14 cellular contexts compared by ENCODE assay signal in the genomic region with DNA sequence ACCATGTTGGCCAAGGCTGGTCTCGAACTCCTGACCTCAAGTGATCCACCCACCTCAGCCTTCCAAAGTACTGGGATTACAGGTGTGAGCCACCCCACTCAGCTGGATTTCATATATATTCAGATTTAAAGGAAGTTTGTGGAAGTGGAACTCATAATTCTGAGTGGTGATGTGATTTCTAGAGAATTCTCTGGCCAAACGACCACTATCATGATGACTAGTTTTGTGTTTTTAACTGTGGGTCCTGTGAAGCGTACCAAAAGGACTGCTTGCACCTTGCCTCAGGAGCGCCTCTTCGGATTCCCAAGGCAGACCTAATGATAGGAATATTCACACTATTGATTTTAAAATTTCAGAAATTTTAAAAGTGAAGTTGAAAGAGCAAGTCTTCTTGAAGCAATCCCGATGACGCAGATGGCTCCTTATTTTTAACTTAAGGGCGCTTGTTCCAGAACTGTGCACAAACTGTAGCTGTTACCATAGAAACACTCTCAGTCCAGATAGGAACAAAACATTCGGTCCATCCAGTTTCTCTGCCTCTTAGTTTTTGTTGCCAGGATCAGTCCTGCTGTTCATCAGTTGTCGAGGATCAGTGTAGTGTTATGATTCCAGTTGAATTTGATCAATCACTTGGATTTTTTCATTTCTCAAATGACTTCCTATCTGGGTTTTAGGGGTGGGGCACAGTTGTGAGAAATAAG. TPM values are rescaled to one million over a fixed set of nuclear protein-coding genes. Genes with fewer than 3 reads are reported as not detected.
DNase-seq lines count a peak whose midpoint lies in the region; ATAC-seq, FAIRE-seq and TF ChIP-seq lines count a peak whose summit lies in the region.
"Had no signal": no experiment of that assay in that cellular context is flagged by ENCODE, and none has a peak within 500 bp of the region (broad histone marks: within the 10 kb centered on the region; RNA-seq: fewer than 3 reads in every experiment).

No MANE protein-coding gene starts in this region.

- peaks cover 13% of the 10 kb centered on the region for H3K36me3 ChIP-seq in muscle layer of colon (ENCODE audit: insufficient read depth, low read length)
- H3K36me3 ChIP-seq in uterus: no peaks in the 10 kb centered on the region
- H3K36me3 ChIP-seq in HepG2 (replicated peaks in 1 of 2; ENCODE audit: control insufficient read depth in 1 of 2, insufficient read depth in 2 of 2, low read length in 2 of 2): no peaks in the 10 kb centered on the region

- TF ChIP-seq RAD21 in HepG2 (CRISPR knock-in tag; IDR thresholded peaks at IDR 0.05): no peak

- no peak for DNase-seq in activated CD4-positive, alpha-beta T cell treated with anti-CD3 and anti-CD28 coated beads, Interleukin-2, amount 10 ng/mL, durations not matched to agents 7 days and 5 days
- no peak for DNase-seq in activated CD4-positive, alpha-beta T cell treated with anti-CD3 and anti-CD28 coated beads, Interleukin-2, amount 10 ng/mL, durations not matched to agents 24 days and 14 days
- peak; percentile 56 for DNase-seq in fibroblast of gingiva (ENCODE audit: low read depth)
- DNase-seq in uterus: no peak
- DNase-seq in HepG2 (ENCODE audit: low spot score): no peak
- no peak for DNase-seq in SIG-M5 treated with dmso at 0.1 percent for 504 hours (lab: John Stamatoyannopoulos, UW; ENCODE audit: unreplicated experiment)
- DNase-seq in RWPE1 (ENCODE audit: low spot score): no peak
- DNase-seq: 8988T; effector memory CD4-positive, alpha-beta T cell; Karpas-422; NCI-H2081 had no signal

- H3K9me3 ChIP-seq in muscle layer of colon (ENCODE audit: low read length) (no peaks in the 10 kb centered on the region), uterus (no peaks in the 10 kb centered on the region), HepG2 (ENCODE audit: low read length) (no peaks in the 10 kb centered on the region)

- H3K4me3 ChIP-seq in muscle layer of colon (ENCODE audit: low read depth in 1 of 2, low read length in 2 of 2): no peak overlapping the region
- no peak overlapping the region for H3K4me3 ChIP-seq in uterus
- H3K4me3 ChIP-seq in HepG2 (replicated peaks in 1 of 3; ENCODE audit: insufficient read depth in 1 of 3, low read depth in 2 of 3, low read length in 3 of 3): no peak overlapping the region
- H3K4me3 ChIP-seq: hepatocyte had no signal

- no peak for FAIRE-seq in HepG2 (lab: Jason Lieb, UNC)

- no peak for TF ChIP-seq POLR2A in uterus (IDR thresholded peaks at IDR 0.05)
- no peak for TF ChIP-seq POLR2A in HepG2 (IDR thresholded peaks at IDR 0.05; ENCODE audit: insufficient read depth in 1 of 2, low read depth in 2 of 2, low read length in 2 of 2)

- intact Hi-C loops in activated CD4-positive, alpha-beta T cell treated with anti-CD3 and anti-CD28 coated beads, Interleukin-2, amount 10 ng/mL, durations not matched to agents 24 days and 14 days (cut with micrococcal nuclease): no loop called here
- intact Hi-C loops in uterus (cut with DNase I; ENCODE audit: low total_unique reads): no loop called here
- intact Hi-C loops in HepG2 (cut with micrococcal nuclease; ENCODE audit: unreplicated experiment): loop anchor here (5.0 kb wide), 1 partner anchor 108 kb away; no protein-coding TSS in a partner anchor

- H3K27me3 ChIP-seq in muscle layer of colon (ENCODE audit: control insufficient read depth in 1 of 2, insufficient read depth in 2 of 2, low read length in 2 of 2): no peaks in the 10 kb centered on the region
- H3K27me3 ChIP-seq in uterus: no peaks in the 10 kb centered on the region
- H3K27me3 ChIP-seq in HepG2 (ENCODE audit: control insufficient read depth in 1 of 2, insufficient read depth in 2 of 2, low read length in 2 of 2): no peaks in the 10 kb centered on the region
- H3K27me3 ChIP-seq: hepatocyte had no signal

- TF ChIP-seq CTCF in uterus (IDR thresholded peaks at IDR 0.05) (no peak), HepG2 (CRISPR knock-in tag; IDR thresholded peaks at IDR 0.05) (no peak), RWPE1 (conservative IDR thresholded peaks at IDR 0.05; ENCODE audit: low read depth) (no peak)

- CTCF ChIA-PET in activated CD4-positive, alpha-beta T cell treated with anti-CD3 and anti-CD28 coated beads, Interleukin-2, amount 10 ng/mL, durations not matched to agents 7 days and 5 days (lab: Charles Lee): interaction anchor here (1.1 to 1.7 kb wide), 2 partner anchors 13 to 15 kb away, joined by 3 to 8 read pairs; no protein-coding TSS in a partner anchor
- CTCF ChIA-PET in HepG2 (lab: Yijun Ruan, JAX; ENCODE audit: low intra/inter-chr PET ratio, low total read pairs): no interaction called here
- CTCF ChIA-PET in RWPE1 (lab: Yijun Ruan, JAX): no interaction called here

- no peak for ATAC-seq in HepG2

- H3K27ac Mint-ChIP-seq in activated CD4-positive, alpha-beta T cell treated with anti-CD3 and anti-CD28 coated beads, Interleukin-2, amount 10 ng/mL, durations not matched to agents 7 days and 5 days: peak overlapping the region; percentile 9
- H3K27ac Mint-ChIP-seq in activated CD4-positive, alpha-beta T cell treated with anti-CD3 and anti-CD28 coated beads, Interleukin-2, amount 10 ng/mL, durations not matched to agents 24 days and 14 days: no peak overlapping the region
- H3K27ac Mint-ChIP-seq: T-helper 1 cell treated with Interleukin-12 subunit alpha and Interleukin-12 subunit beta and Interleukin-4 antibody, amounts not matched to agents 30 μg/mL and 1 μg/mL, for 36 hours had no signal

- H3K4me1 ChIP-seq in muscle layer of colon (ENCODE audit: insufficient read depth, low read length): peaks cover 32% of the 10 kb centered on the region
- no peaks in the 10 kb centered on the region for H3K4me1 ChIP-seq in uterus
- peaks cover 23% of the 10 kb centered on the region for H3K4me1 ChIP-seq in HepG2 (ENCODE audit: insufficient read depth, low read length)

- H3K4me1 Mint-ChIP-seq in activated CD4-positive, alpha-beta T cell treated with anti-CD3 and anti-CD28 coated beads, Interleukin-2, amount 10 ng/mL, durations not matched to agents 7 days and 5 days: peaks cover 38% of the 10 kb centered on the region
- peaks cover 28% of the 10 kb centered on the region for H3K4me1 Mint-ChIP-seq in activated CD4-positive, alpha-beta T cell treated with anti-CD3 and anti-CD28 coated beads, Interleukin-2, amount 10 ng/mL, durations not matched to agents 24 days and 14 days

- BruUV-seq in HepG2 (replicated peaks; lab: Mats Ljungman, UMichigan): no TSS peak

- no peaks in the 10 kb centered on the region for H3K79me2 ChIP-seq in HepG2 (ENCODE audit: insufficient read depth, low read length)
- H3K79me2 ChIP-seq: hepatocyte had no signal

- H4K20me1 ChIP-seq in HepG2 (ENCODE audit: insufficient read depth, low read length): no peaks in the 10 kb centered on the region

- in situ Hi-C loops in HepG2 (cut with HindIII; ENCODE audit: extremely low pct_ligation_motif_present, low pct_unique_long_range_greater_than_20kb): loop anchor here (10.0 kb wide), 1 partner anchor 220 kb away; no protein-coding TSS in a partner anchor

- no peak for TF ChIP-seq EP300 in HepG2 (IDR thresholded peaks at IDR 0.05; ENCODE audit: low read depth in 2 of 2, low read length in 2 of 2)
- no peak for TF ChIP-seq EP300 in HepG2 (CRISPR knock-in tag; IDR thresholded peaks at IDR 0.05; ENCODE audit: borderline replicate concordance)

- H3K36me3 Mint-ChIP-seq in activated CD4-positive, alpha-beta T cell treated with anti-CD3 and anti-CD28 coated beads, Interleukin-2, amount 10 ng/mL, durations not matched to agents 7 days and 5 days (ENCODE audit: low read depth): peaks cover 10% of the 10 kb centered on the region
- peaks cover 22% of the 10 kb centered on the region for H3K36me3 Mint-ChIP-seq in activated CD4-positive, alpha-beta T cell treated with anti-CD3 and anti-CD28 coated beads, Interleukin-2, amount 10 ng/mL, durations not matched to agents 24 days and 14 days (ENCODE audit: low read depth)

- no peak overlapping the region for H3K4me3 Mint-ChIP-seq in activated CD4-positive, alpha-beta T cell treated with anti-CD3 and anti-CD28 coated beads, Interleukin-2, amount 10 ng/mL, durations not matched to agents 7 days and 5 days
- no peak overlapping the region for H3K4me3 Mint-ChIP-seq in activated CD4-positive, alpha-beta T cell treated with anti-CD3 and anti-CD28 coated beads, Interleukin-2, amount 10 ng/mL, durations not matched to agents 24 days and 14 days
- H3K4me3 Mint-ChIP-seq: T-helper 1 cell treated with Interleukin-12 subunit alpha and Interleukin-12 subunit beta and Interleukin-4 antibody, amounts not matched to agents 30 μg/mL and 1 μg/mL, for 36 hours had no signal

- H3K9ac ChIP-seq in muscle layer of colon (ENCODE audit: low read length) (no peak overlapping the region), HepG2 (ENCODE audit: insufficient read depth, low read depth, low read length) (no peak overlapping the region)

- WGBS in HepG2 (ENCODE audit: low lambda C conversion rate): over 99% methylated on average over 9 of the region's 10 CpGs

- POLR2A ChIA-PET in activated CD4-positive, alpha-beta T cell treated with anti-CD3 and anti-CD28 coated beads, Interleukin-2, amount 10 ng/mL, durations not matched to agents 7 days and 5 days (lab: Charles Lee): no interaction called here
- POLR2A ChIA-PET in HepG2 (lab: Yijun Ruan, JAX): no interaction called here
- POLR2A ChIA-PET in RWPE1 (lab: Yijun Ruan, JAX; ENCODE audit: low non-redundant PET): no interaction called here

- no peaks in the 10 kb centered on the region for H3K27me3 Mint-ChIP-seq in activated CD4-positive, alpha-beta T cell treated with anti-CD3 and anti-CD28 coated beads, Interleukin-2, amount 10 ng/mL, durations not matched to agents 7 days and 5 days
- H3K27me3 Mint-ChIP-seq in activated CD4-positive, alpha-beta T cell treated with anti-CD3 and anti-CD28 coated beads, Interleukin-2, amount 10 ng/mL, durations not matched to agents 24 days and 14 days: no peaks in the 10 kb centered on the region

- no peak overlapping the region for H2AFZ ChIP-seq in HepG2 (ENCODE audit: low read length)
- H2AFZ ChIP-seq: hepatocyte had no signal

- H3K4me2 ChIP-seq in HepG2 (ENCODE audit: low read depth, low read length): no peak overlapping the region
- H3K4me2 ChIP-seq: hepatocyte had no signal

- H3K27ac ChIP-seq in muscle layer of colon (ENCODE audit: low read depth, low read length) (peak overlapping the region; percentile 55), uterus (peak overlapping the region; percentile 63 to 70), HepG2 (ENCODE audit: extremely low read length, insufficient read depth, low read length) (no peak overlapping the region), RWPE1 (no peak overlapping the region)
- H3K27ac ChIP-seq: hepatocyte had no signal

- H3K9me3 Mint-ChIP-seq in activated CD4-positive, alpha-beta T cell treated with anti-CD3 and anti-CD28 coated beads, Interleukin-2, amount 10 ng/mL, durations not matched to agents 7 days and 5 days: no peaks in the 10 kb centered on the region
- no peaks in the 10 kb centered on the region for H3K9me3 Mint-ChIP-seq in activated CD4-positive, alpha-beta T cell treated with anti-CD3 and anti-CD28 coated beads, Interleukin-2, amount 10 ng/mL, durations not matched to agents 24 days and 14 days
- H3K9me3 Mint-ChIP-seq: T-helper 1 cell treated with Interleukin-12 subunit alpha and Interleukin-12 subunit beta and Interleukin-4 antibody, amounts not matched to agents 30 μg/mL and 1 μg/mL, for 36 hours had no signal

RNA-seq across cellular contexts. Expression of gene CLCN4, which starts 51.7 kb away (rescaled TPM):
- not detected for total RNA-seq in activated CD4-positive, alpha-beta T cell treated with anti-CD3 and anti-CD28 coated beads, Interleukin-2, amount 10 ng/mL, durations not matched to agents 7 days and 5 days
- total RNA-seq in activated CD4-positive, alpha-beta T cell treated with anti-CD3 and anti-CD28 coated beads, Interleukin-2, amount 10 ng/mL, durations not matched to agents 24 days and 14 days: not detected in 2 replicates
- total RNA-seq in uterus (1 to 10 TPM in 3 of 4 donors, under 1 TPM in 1; 0.88 to 3.6 (median 1.5) TPM), HepG2 (2016; rRNA removed; fragmentation: Illumina TruSeq; extraction: Trizol) (2.5 and 2.6 TPM in 2 replicates)
- total RNA-seq in HepG2 (2016; cell fraction: cytosol; rRNA removed; fragmentation: Illumina TruSeq; extraction: Trizol; ENCODE audit: low read depth): 0.53 and 0.81 TPM in 2 replicates
- 2.4 and 2.7 TPM in 2 replicates for total RNA-seq in HepG2 (2016; cell fraction: insoluble cytoplasmic fraction; rRNA removed; fragmentation: Illumina TruSeq; extraction: Trizol)
- total RNA-seq in HepG2 (2016; cell fraction: membrane; rRNA removed; fragmentation: Illumina TruSeq; extraction: Trizol): 1.00 and 1.1 TPM in 2 replicates
- 2.7 and 3.0 TPM in 2 replicates for total RNA-seq in HepG2 (2016; cell fraction: nucleus; rRNA removed; fragmentation: Illumina TruSeq; extraction: Trizol)
- polyA plus RNA-seq in HepG2 (2011; rRNA removed): 1.8 and 1.9 TPM in 2 replicates
- 2.3 and 2.4 TPM in 2 replicates for polyA plus RNA-seq in HepG2 (2011; cell fraction: cytosol; rRNA removed)
- polyA plus RNA-seq in HepG2 (2011; cell fraction: nucleus; rRNA removed): 1.2 and 1.9 TPM in 2 replicates
- 1.6 and 1.9 TPM in 2 replicates for polyA plus RNA-seq in HepG2 (2012)
- 0.17 and 0.18 TPM in 2 replicates for polyA plus RNA-seq in HepG2 (2016; cell fraction: cytosol; fragmentation: Illumina TruSeq; extraction: Trizol; ENCODE audit: low read depth)
- 1.6 and 1.7 TPM in 2 replicates for polyA plus RNA-seq in HepG2 (2016; cell fraction: insoluble cytoplasmic fraction; fragmentation: Illumina TruSeq; extraction: Trizol; ENCODE audit: low read depth)
- polyA plus RNA-seq in HepG2 (2016; cell fraction: membrane; fragmentation: Illumina TruSeq; extraction: Trizol; ENCODE audit: low read depth): 0.66 and 0.90 TPM in 2 replicates
- polyA plus RNA-seq in HepG2 (2016; cell fraction: nucleus; fragmentation: Illumina TruSeq; extraction: Trizol; ENCODE audit: insufficient read depth, low read depth): 2.5 and 2.8 TPM in 2 replicates
- polyA minus RNA-seq in HepG2 (2011; rRNA and poly(A)+ RNA removed; ENCODE audit: low replicate concordance): 1.7 and 8.7 TPM in 2 replicates
- polyA minus RNA-seq in HepG2 (2011; cell fraction: cytosol; rRNA and poly(A)+ RNA removed): 3.8 and 5.8 TPM in 2 replicates
- polyA minus RNA-seq in HepG2 (2011; cell fraction: nucleus; rRNA and poly(A)+ RNA removed): 2.8 and 3.4 TPM in 2 replicates

Comparison
In these comparisons a context has a peak if more than half of its experiments do, and no peak if none do; other contexts are left out.
1. H3K27ac ChIP-seq: peak in muscle layer of colon (single experiment) and uterus (2 of 2); none in HepG2 (single experiment) and RWPE1 (single experiment).